In genomic region chr1:193221641-193222040, GRCh38 we compare ENCODE assay signal across 21 cellular contexts. TPM values are rescaled to one million over a fixed set of nuclear protein-coding genes. Genes with fewer than 3 reads are reported as not detected.
DNase-seq lines count a peak whose midpoint lies in the region; ATAC-seq and TF ChIP-seq lines count a peak whose summit lies in the region.
"Had no signal": no experiment of that assay in that cellular context is flagged by ENCODE, and none has a peak within 500 bp of the region (broad histone marks: within the 10 kb centered on the region; RNA-seq: fewer than 3 reads in every experiment).

No MANE protein-coding gene starts in this region.

- H3K4me2 ChIP-seq in fibroblast of lung (ENCODE audit: extremely low read depth, insufficient read depth, low read length), result peak overlapping the region; percentile 16

- no peaks in the 10 kb centered on the region for H3K79me2 ChIP-seq in fibroblast of lung (ENCODE audit: control insufficient read depth, insufficient read depth, low read length)

- H2AFZ ChIP-seq in fibroblast of lung (ENCODE audit: low read length), result no peak overlapping the region

- H3K4me3 ChIP-seq in fibroblast of lung (replicated peaks in 1 of 4; ENCODE audit: control extremely low read depth in 1 of 4, insufficient read depth in 1 of 4, low read depth in 3 of 4, low read length in 4 of 4), result no peak overlapping the region
- H3K4me3 ChIP-seq: esophagus muscularis mucosa, heart left ventricle had no signal

- H3K9me3 ChIP-seq in fibroblast of lung (ENCODE audit: control insufficient read depth, insufficient read depth, low read depth, low read length), result no peaks in the 10 kb centered on the region
- H3K9me3 ChIP-seq: esophagus muscularis mucosa, heart left ventricle had no signal

- H4K20me1 ChIP-seq in fibroblast of lung (ENCODE audit: control insufficient read depth, extremely low read depth, insufficient read depth, low read length), result no peaks in the 10 kb centered on the region

- no peak for ATAC-seq in SK-N-SH treated with all-trans-retinoic acid at 6 μM for 48 hours
- ATAC-seq in GM19467 (IDR thresholded peaks at IDR 0.05; ENCODE audit: unreplicated experiment), result no peak
- ATAC-seq: Panc1 had no signal

- no peak overlapping the region for H3K9ac ChIP-seq in fibroblast of lung (ENCODE audit: insufficient read depth, low read length)

- H3K4me1 ChIP-seq in fibroblast of lung (ENCODE audit: control insufficient read depth, extremely low read depth, insufficient read depth, low read length), result no peaks in the 10 kb centered on the region

- no peak overlapping the region for H3K27ac ChIP-seq in fibroblast of lung (ENCODE audit: insufficient read depth, low read length)

- H3K36me3 ChIP-seq in fibroblast of lung (ENCODE audit: control insufficient read depth, insufficient read depth, low read length), result no peaks in the 10 kb centered on the region

- DNase-seq in NCI-H1417 (lab: John Stamatoyannopoulos, UW) (peak in 2 of 3 experiments; percentile 5 to 68), NCI-H1417 treated with DMSO at 0.1 percent for 48 hours (lab: John Stamatoyannopoulos, UW) (no peak), NCI-H69 (lab: John Stamatoyannopoulos, UW) (peak; percentile 86), fibroblast of lung (ENCODE audit: low read depth in 2 of 2) (peak; percentile 25 to 45), retina (peak; percentile 18), NCI-H526 (lab: John Stamatoyannopoulos, UW) (no peak)
- DNase-seq: 8988T, C1 segment of cervical spinal cord, DMS53, GOT3, heart left ventricle, mesenchymal stem cell, MV-4-11, NCI-H2107, NCI-H774 had no signal

- TF ChIP-seq CTCF in fibroblast of lung (conservative IDR thresholded peaks at IDR 0.05 in 1 of 2, IDR thresholded peaks at IDR 0.05 in 1 of 2; ENCODE audit: low read depth in 1 of 2, low read length in 2 of 2), result no peak

- no peaks in the 10 kb centered on the region for H3K27me3 ChIP-seq in fibroblast of lung (ENCODE audit: control insufficient read depth, insufficient read depth, low read length)
- H3K27me3 ChIP-seq: esophagus muscularis mucosa, heart left ventricle had no signal

TF ChIP-seq in SK-N-SH treated with all-trans-retinoic acid at 6 μM for 48 hours, 23 proteins besides CTCF, POLR2A, EP300 and RAD21:
- TF ChIP-seq ARNTL (CRISPR knock-in tag; IDR thresholded peaks at IDR 0.05; ENCODE audit: borderline replicate concordance, low read depth) (no peak), ZC3H10 (CRISPR knock-in tag; IDR thresholded peaks at IDR 0.05) (no peak), POU6F1 (CRISPR knock-in tag; IDR thresholded peaks at IDR 0.05; ENCODE audit: borderline replicate concordance, low read depth) (no peak), PATZ1 (CRISPR knock-in tag; IDR thresholded peaks at IDR 0.05; ENCODE audit: borderline replicate concordance) (no peak), ISL1 (CRISPR knock-in tag; IDR thresholded peaks at IDR 0.05) (no peak), CSRNP3 (CRISPR knock-in tag; IDR thresholded peaks at IDR 0.05) (no peak), RARB (CRISPR knock-in tag; IDR thresholded peaks at IDR 0.05) (no peak), ZFP3 (CRISPR knock-in tag; IDR thresholded peaks at IDR 0.05) (no peak), ZNF8 (CRISPR knock-in tag; IDR thresholded peaks at IDR 0.05) (no peak), CSDC2 (CRISPR knock-in tag; IDR thresholded peaks at IDR 0.05) (no peak), CREB5 (CRISPR knock-in tag; IDR thresholded peaks at IDR 0.05; ENCODE audit: low read depth) (no peak), ZFP30 (CRISPR knock-in tag; IDR thresholded peaks at IDR 0.05) (no peak), ZNF70 (CRISPR knock-in tag; IDR thresholded peaks at IDR 0.05) (no peak), TCF4 (CRISPR knock-in tag; IDR thresholded peaks at IDR 0.05; ENCODE audit: borderline replicate concordance) (no peak), ESRRG (CRISPR knock-in tag; IDR thresholded peaks at IDR 0.05) (no peak)

RNA-seq across cellular contexts. Expression of gene B3GALT2, which starts 35.2 kb away (rescaled TPM):
- total RNA-seq in fibroblast of lung, result under 0.01 and 1.3 TPM in 2 replicates
- 4.3 and 46.2 TPM in 2 replicates for polyA plus RNA-seq in fibroblast of lung
- polyA plus RNA-seq in fibroblast of lung (2012), result 2.7 and 27.5 TPM in 2 replicates
- 0.11 and 3.6 TPM in 2 replicates for polyA minus RNA-seq in fibroblast of lung (ENCODE audit: low replicate concordance)
- total RNA-seq: activated T-helper 2 cell treated with anti-CD3 and anti-CD28 coated beads, Interferon-gamma antibody, Interleukin-2, Interleukin-4, amounts not matched to agents 10 μg/mL and 5 μg/mL and 100 μg/mL, durations not matched to agents 14 hours and 24 hours and 36 hours; bronchial epithelial cell had no signal

Comparison
In these comparisons a context has a peak if more than half of its experiments do, and no peak if none do; other contexts are left out.
1. DNase-seq: peak in NCI-H1417 (2 of 3), NCI-H69 (single experiment), fibroblast of lung (2 of 2) and retina (single experiment); none in NCI-H1417 treated with DMSO at 0.1 percent for 48 hours (single experiment) and NCI-H526 (0 of 2).